ENCODE assay signal across 8 cellular contexts in genomic region chr5:159262472-159262858, GRCh38. TPM values are rescaled to one million over a fixed set of nuclear protein-coding genes. Genes with fewer than 3 reads are reported as not detected.
DNase-seq lines count a peak whose midpoint lies in the region; ATAC-seq, FAIRE-seq and TF ChIP-seq lines count a peak whose summit lies in the region.

No MANE protein-coding gene starts in this region.

- DNase-seq in EL (peak; percentile 56), LoVo (ENCODE audit: low spot score) (peak; percentile 18), GM12878 (ENCODE audit: low read depth, low spot score) (no peak), kidney tubule cell (ENCODE audit: low spot score) (peak; percentile 42), substantia nigra (lab: John Stamatoyannopoulos, UW) (no peak)
- DNase-seq in stimulated activated CD4-positive, alpha-beta T cell treated with anti-CD3 and anti-CD28 coated beads, Interleukin-2, amount 100 ng/mL, for 24 hours: no peak
- DNase-seq in effector CD4-positive, alpha-beta T cell: no peak

- no peaks in the 10 kb centered on the region for H3K36me3 ChIP-seq in GM12878 (ENCODE audit: control insufficient read depth in 2 of 2, insufficient read depth in 2 of 2, low read length in 1 of 2)

- peaks cover 2% of the 10 kb centered on the region; the same call in 1 of the 3 replicates for H3K9me3 ChIP-seq in GM12878 (replicated peaks; ENCODE audit: control insufficient read depth, insufficient read depth, low read length)

- no peak for TF ChIP-seq CTCF in GM12878 (IDR thresholded peaks at IDR 0.05 in 2 of 3, conservative IDR thresholded peaks at IDR 0.05 in 1 of 3; ENCODE audit: control insufficient read depth in 2 of 3, extremely low read depth in 1 of 3, insufficient read depth in 1 of 3, low read depth in 3 of 3, low read length in 3 of 3)

- H2AFZ ChIP-seq in GM12878 (ENCODE audit: control insufficient read depth, low read depth, low read length): peak overlapping the region; percentile 99

- WGBS in GM12878 (ENCODE audit: insufficient coverage, insufficient replicate concordance, low lambda C conversion rate, missing lambda C conversion rate): 31% methylated on average over 10 of the region's 10 CpGs

- peaks cover 13% of the 10 kb centered on the region for H3K79me2 ChIP-seq in GM12878 (ENCODE audit: control insufficient read depth, insufficient read depth, low read length)

- intact Hi-C loops in GM12878 (cut with micrococcal nuclease; ENCODE audit: unreplicated experiment): loop anchor here (5.0 kb wide), 1 partner anchor 105 kb away; no protein-coding TSS in a partner anchor

- no peaks in the 10 kb centered on the region for H3K4me1 ChIP-seq in GM12878 (ENCODE audit: control insufficient read depth, insufficient read depth, low read length)

- H3K4me2 ChIP-seq in GM12878 (ENCODE audit: control insufficient read depth, insufficient read depth): peak overlapping the region; percentile 60

- ATAC-seq in GM21737 (IDR thresholded peaks at IDR 0.05; ENCODE audit: unreplicated experiment) (peak; percentile 18), GM12878 (peak; percentile 28)

- POLR2A ChIA-PET in GM12878 (lab: Charles Lee): no interaction called here

- no TSS peak for BruUV-seq in GM12878 (replicated peaks; lab: Mats Ljungman, UMichigan)

- H3K4me3 ChIP-seq in GM12878: peak overlapping the region; percentile 84

- peak; percentile 52 for FAIRE-seq in GM12878 (lab: Jason Lieb, UNC)

- CTCF ChIA-PET in GM12878 (lab: Yijun Ruan, JAX): interaction anchor here (0.6 to 1.0 kb wide), 3 partner anchors 18 to 719 kb away, joined by 3 to 5 read pairs (median 3); no protein-coding TSS in a partner anchor

- no peak for TF ChIP-seq RAD21 in GM12878 (IDR thresholded peaks at IDR 0.05; ENCODE audit: insufficient read depth, low read depth, low read length)

- no peaks in the 10 kb centered on the region for H3K27me3 ChIP-seq in GM12878 (replicated peaks in 1 of 2; ENCODE audit: control insufficient read depth in 2 of 2, insufficient read depth in 2 of 2, low read length in 1 of 2)

- TF ChIP-seq POLR2A in GM12878 (IDR thresholded peaks at IDR 0.05; ENCODE audit: low read depth, low read length): no peak

- in situ Hi-C loops in GM12878 (cut with MboI): no loop called here

- H3K27ac ChIP-seq in GM12878 (ENCODE audit: control insufficient read depth, insufficient read depth) (peak overlapping the region; percentile 97), substantia nigra (ENCODE audit: low read depth, low read length, poor library complexity, severe bottlenecking) (peak overlapping the region; percentile 90)

- SMC1A ChIA-PET in GM12878 (lab: Charles Lee; ENCODE audit: uncharacterized antibody, unreplicated experiment): interaction anchor here (0.6 to 1.7 kb wide), 7 partner anchors 11 to 105 kb away, joined by 3 to 13 read pairs (median 3); no protein-coding TSS in a partner anchor

- RAD21 ChIA-PET in GM12878 (lab: Charles Lee; ENCODE audit: unreplicated experiment): interaction anchor here (0.6 to 1.6 kb wide), 4 partner anchors 54 to 187 kb away, joined by 3 to 8 read pairs (median 4); no protein-coding TSS in a partner anchor

- peak overlapping the region; percentile 96 for H3K9ac ChIP-seq in GM12878 (ENCODE audit: control insufficient read depth, insufficient read depth, low read length)

- TF ChIP-seq EP300 in GM12878 (IDR thresholded peaks at IDR 0.05; ENCODE audit: borderline replicate concordance in 1 of 2, control insufficient read depth in 1 of 2, low read depth in 2 of 2, low read length in 2 of 2): no peak

- H4K20me1 ChIP-seq in GM12878 (ENCODE audit: control insufficient read depth, insufficient read depth): no peaks in the 10 kb centered on the region

TF ChIP-seq in GM12878, 131 proteins besides CTCF, POLR2A, EP300 and RAD21 (continues in another document):
- no peak for TF ChIP-seq ZNF274 (IDR thresholded peaks at IDR 0.05; ENCODE audit: insufficient read depth, insufficient read length)
- no peak for TF ChIP-seq NRF1 (conservative IDR thresholded peaks at IDR 0.05; ENCODE audit: low read depth, low read length)
- TF ChIP-seq ETV6 (conservative IDR thresholded peaks at IDR 0.05 in 1 of 2, IDR thresholded peaks at IDR 0.05 in 1 of 2; ENCODE audit: borderline replicate concordance in 1 of 2, low read depth in 1 of 2): no peak
- TF ChIP-seq ZNF592 (IDR thresholded peaks at IDR 0.05): no peak
- TF ChIP-seq ZNF24 (IDR thresholded peaks at IDR 0.05): no peak
- no peak for TF ChIP-seq RBBP5 (conservative IDR thresholded peaks at IDR 0.05)
- TF ChIP-seq CREB1 (IDR thresholded peaks at IDR 0.05; ENCODE audit: low read depth): no peak
- TF ChIP-seq RELB (IDR thresholded peaks at IDR 0.05; ENCODE audit: low read depth): no peak

RNA-seq across cellular contexts. Expression of gene UBLCP1, which starts 0.6 kb away (rescaled TPM):
- total RNA-seq in GM12878 (2013; cell fraction: nucleolus; rRNA removed): 6.8 and 7.5 TPM in 2 replicates
- total RNA-seq in GM12878 (2014; rRNA removed) (28.1 and 30.8 TPM in 2 replicates), GM12878 (2014; rRNA removed; fragmentation: Illumina TruSeq; extraction: Trizol) (40.9 TPM in 2 replicates), GM12878 (2021) (19.8 and 22.2 TPM in 2 replicates)
- polyA plus RNA-seq in GM12878 (2011; ENCODE audit: low read depth): 7.6 TPM
- polyA plus RNA-seq in GM12878 (2011; rRNA removed) (18.8 and 27.4 TPM in 2 replicates), GM12878 (2014; fragmentation: Illumina TruSeq; extraction: Trizol) (43.3 and 49.3 TPM in 2 replicates), GM12878 (2014; fragmentation: Nextera tagmentation; extraction: Ambion mirVana) (10 to 100 TPM; 22.6 to 34.3 TPM), GM12878 (2014; rRNA removed) (21.4 and 29.9 TPM in 2 replicates), GM12878 (2016; fragmentation: Nextera tagmentation; extraction: Ambion mirVana) (10 to 100 TPM; 42.2 to 44.2 TPM)
- 6.3 and 8.5 TPM in 2 replicates for polyA plus RNA-seq in GM12878 (2011; cell fraction: cytosol; rRNA removed)
- polyA plus RNA-seq in GM12878 (2011; cell fraction: nucleus; rRNA removed): 3.4 and 5.6 TPM in 2 replicates
- 16.6 and 17.6 TPM in 2 replicates for polyA plus RNA-seq in GM12878 (2012)
- 4.0 and 5.0 TPM in 2 replicates for polyA minus RNA-seq in GM12878 (2011; rRNA and poly(A)+ RNA removed)
- polyA minus RNA-seq in GM12878 (2011; cell fraction: cytosol; rRNA and poly(A)+ RNA removed): 3.2 and 4.2 TPM in 2 replicates
- 2.4 and 5.1 TPM in 2 replicates for polyA minus RNA-seq in GM12878 (2011; cell fraction: nucleus; rRNA and poly(A)+ RNA removed)

RNA-seq across cellular contexts. Expression of gene RNF145, which starts 53.1 kb away (rescaled TPM):
- 94.8 and 97.9 TPM in 2 replicates for total RNA-seq in GM12878 (2013; cell fraction: nucleolus; rRNA removed)
- total RNA-seq in GM12878 (2014; rRNA removed): 46.6 and 54.6 TPM in 2 replicates
- 29.7 and 29.9 TPM in 2 replicates for total RNA-seq in GM12878 (2014; rRNA removed; fragmentation: Illumina TruSeq; extraction: Trizol)
- total RNA-seq in GM12878 (2021): 49.2 and 50.9 TPM in 2 replicates
- 16.6 TPM for polyA plus RNA-seq in GM12878 (2011; ENCODE audit: low read depth)
- polyA plus RNA-seq in GM12878 (2011; rRNA removed): 56.1 and 64.4 TPM in 2 replicates
- polyA plus RNA-seq in GM12878 (2011; cell fraction: cytosol; rRNA removed): 22.2 and 34.5 TPM in 2 replicates
- polyA plus RNA-seq in GM12878 (2011; cell fraction: nucleus; rRNA removed): 47.3 and 49.5 TPM in 2 replicates
- 20.8 and 36.3 TPM in 2 replicates for polyA plus RNA-seq in GM12878 (2012)
- polyA plus RNA-seq in GM12878 (2014; fragmentation: Illumina TruSeq; extraction: Trizol): 58.1 and 75.0 TPM in 2 replicates
- 10 to 100 TPM; 18.6 to 25.2 TPM for polyA plus RNA-seq in GM12878 (2014; fragmentation: Nextera tagmentation; extraction: Ambion mirVana)
- 46.4 and 51.0 TPM in 2 replicates for polyA plus RNA-seq in GM12878 (2014; rRNA removed)
- 10 to 100 TPM in 1 of 2 experiments, 1 to 10 TPM in 1; 9.7 to 11.5 TPM for polyA plus RNA-seq in GM12878 (2016; fragmentation: Nextera tagmentation; extraction: Ambion mirVana)
- 47.9 and 53.5 TPM in 2 replicates for polyA minus RNA-seq in GM12878 (2011; rRNA and poly(A)+ RNA removed)
- polyA minus RNA-seq in GM12878 (2011; cell fraction: cytosol; rRNA and poly(A)+ RNA removed): 17.3 and 17.9 TPM in 2 replicates
- 24.9 and 30.2 TPM in 2 replicates for polyA minus RNA-seq in GM12878 (2011; cell fraction: nucleus; rRNA and poly(A)+ RNA removed)

Comparison
In these comparisons a context has a peak if more than half of its experiments do, and no peak if none do; other contexts are left out.
1. DNase-seq: peak in EL (single experiment), LoVo (single experiment) and kidney tubule cell (single experiment); none in GM12878 (single experiment), substantia nigra (0 of 49), stimulated activated CD4-positive, alpha-beta T cell treated with anti-CD3 and anti-CD28 coated beads, Interleukin-2, amount 100 ng/mL, for 24 hours (0 of 2) and effector CD4-positive, alpha-beta T cell (single experiment).